Comparison of ENCODE assay signal across 12 cellular contexts in the genomic region with DNA sequence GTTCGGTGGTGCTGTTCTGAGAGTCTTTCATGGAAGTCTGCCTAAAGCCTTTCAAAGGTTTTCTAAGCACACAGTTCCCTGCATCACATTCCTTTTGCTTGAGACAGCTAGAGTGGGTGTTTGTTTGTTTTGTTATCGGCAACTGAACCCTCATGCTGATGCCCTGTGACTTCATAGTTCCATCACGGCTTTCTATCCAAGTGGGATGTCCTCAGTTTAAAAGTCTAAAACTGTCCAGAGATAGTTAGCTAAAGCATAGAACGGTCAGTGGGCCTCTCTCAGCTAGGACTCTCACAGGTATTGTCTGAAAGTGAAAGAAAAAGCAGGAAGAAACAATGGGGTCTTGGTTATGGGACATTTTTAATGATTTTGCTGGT.
DNase-seq lines count a peak whose midpoint lies in the region; ATAC-seq, FAIRE-seq and TF ChIP-seq lines count a peak whose summit lies in the region.
"Had no signal": no experiment of that assay in that cellular context is flagged by ENCODE, and none has a peak within 500 bp of the region (broad histone marks: within the 10 kb centered on the region; RNA-seq: fewer than 3 reads in every experiment).

No MANE protein-coding gene starts in this region.

- H3K4me2 ChIP-seq in GM12878 (ENCODE audit: control insufficient read depth, insufficient read depth): no peak overlapping the region

- H3K27me3 ChIP-seq in GM12878 (replicated peaks in 1 of 2; ENCODE audit: control insufficient read depth in 2 of 2, insufficient read depth in 2 of 2, low read length in 1 of 2): no peaks in the 10 kb centered on the region
- no peaks in the 10 kb centered on the region for H3K27me3 ChIP-seq in thyroid gland
- H3K27me3 ChIP-seq in testis: no peaks in the 10 kb centered on the region

- POLR2A ChIA-PET in GM12878 (lab: Charles Lee): no interaction called here

- H2AFZ ChIP-seq in GM12878 (ENCODE audit: control insufficient read depth, low read depth, low read length): no peak overlapping the region

- no peak overlapping the region for H3K27ac ChIP-seq in GM12878 (ENCODE audit: control insufficient read depth, insufficient read depth)
- H3K27ac ChIP-seq in thyroid gland: peak overlapping the region in 1 of 3 donors; percentile 34
- H3K27ac ChIP-seq in testis: no peak overlapping the region

- H3K4me1 ChIP-seq in GM12878 (ENCODE audit: control insufficient read depth, insufficient read depth, low read length) (no peaks in the 10 kb centered on the region), thyroid gland (peaks cover 9 to 18% of the 10 kb centered on the region in 2 donors), mucosa of descending colon (ENCODE audit: low read depth) (no peaks in the 10 kb centered on the region), testis (no peaks in the 10 kb centered on the region)

- CTCF ChIA-PET in GM12878 (lab: Yijun Ruan, JAX): no interaction called here

- SMC1A ChIA-PET in GM12878 (lab: Charles Lee; ENCODE audit: uncharacterized antibody, unreplicated experiment): interaction anchor here (0.8 to 0.9 kb wide), 2 partner anchors 19 to 59 kb away, joined by 3 read pairs; no protein-coding TSS in a partner anchor

- H3K9me3 ChIP-seq in GM12878 (replicated peaks; ENCODE audit: control insufficient read depth, insufficient read depth, low read length) (no peaks in the 10 kb centered on the region), thyroid gland (no peaks in the 10 kb centered on the region), mucosa of descending colon (no peaks in the 10 kb centered on the region), testis (no peaks in the 10 kb centered on the region)

- in situ Hi-C loops in GM12878 (cut with MboI): no loop called here

- intact Hi-C loops in GM12878 (cut with micrococcal nuclease; ENCODE audit: unreplicated experiment) (no loop called here), thyroid gland (cut with DNase I) (no loop called here), mucosa of descending colon (cut with DNase I, micrococcal nuclease) (no loop called here), testis (cut with DNase I; ENCODE audit: low total_unique reads) (no loop called here)

- BruUV-seq in GM12878 (replicated peaks; lab: Mats Ljungman, UMichigan): no TSS peak

- TF ChIP-seq CTCF in GM12878 (IDR thresholded peaks at IDR 0.05 in 2 of 3, conservative IDR thresholded peaks at IDR 0.05 in 1 of 3; ENCODE audit: control insufficient read depth in 2 of 3, extremely low read depth in 1 of 3, insufficient read depth in 1 of 3, low read depth in 3 of 3, low read length in 3 of 3) (no peak), thyroid gland (IDR thresholded peaks at IDR 0.05) (no peak), mucosa of descending colon (IDR thresholded peaks at IDR 0.05) (no peak), testis (IDR thresholded peaks at IDR 0.05) (no peak)

- no peak for TF ChIP-seq POLR2A in GM12878 (IDR thresholded peaks at IDR 0.05; ENCODE audit: low read depth, low read length)
- TF ChIP-seq POLR2A in thyroid gland (IDR thresholded peaks at IDR 0.05): no peak
- TF ChIP-seq POLR2A in testis (IDR thresholded peaks at IDR 0.05): no peak

- no peaks in the 10 kb centered on the region for H3K79me2 ChIP-seq in GM12878 (ENCODE audit: control insufficient read depth, insufficient read depth, low read length)

- DNase-seq in HS-5 (ENCODE audit: low read depth): peak; percentile 63
- DNase-seq in GM12878 (ENCODE audit: low read depth, low spot score): no peak
- DNase-seq in iris pigment epithelial cell (ENCODE audit: low read depth): peak; percentile 94
- peak; percentile 9 to 11 for DNase-seq in thyroid gland
- DNase-seq in mucosa of descending colon: no peak
- DNase-seq in SIG-M5 (lab: John Stamatoyannopoulos, UW): no peak
- DNase-seq in testis: no peak
- DNase-seq: activated CD8-positive, alpha-beta memory T cell treated with anti-CD3 and anti-CD28 coated beads, Interleukin-2, amount 50 U/mL, for 4 hours; dermis blood vessel endothelial cell; NCI-H2227 treated with DMSO at 0.1 percent for 48 hours; T-helper 1 cell had no signal

- H3K36me3 ChIP-seq in GM12878 (ENCODE audit: control insufficient read depth in 2 of 2, insufficient read depth in 2 of 2, low read length in 1 of 2) (no peaks in the 10 kb centered on the region), thyroid gland (no peaks in the 10 kb centered on the region), mucosa of descending colon (ENCODE audit: low read depth) (no peaks in the 10 kb centered on the region), testis (ENCODE audit: low read depth, missing control alignments) (no peaks in the 10 kb centered on the region)

- no peak for TF ChIP-seq EP300 in GM12878 (IDR thresholded peaks at IDR 0.05; ENCODE audit: borderline replicate concordance in 1 of 2, control insufficient read depth in 1 of 2, low read depth in 2 of 2, low read length in 2 of 2)

- ATAC-seq in GM12878 (no peak), HG02588 (IDR thresholded peaks at IDR 0.05; ENCODE audit: unreplicated experiment) (no peak), mucosa of descending colon (no peak)

- H4K20me1 ChIP-seq in GM12878 (ENCODE audit: control insufficient read depth, insufficient read depth): no peaks in the 10 kb centered on the region

- RAD21 ChIA-PET in GM12878 (lab: Charles Lee; ENCODE audit: unreplicated experiment): no interaction called here

- WGBS in GM12878 (ENCODE audit: insufficient coverage, insufficient replicate concordance, low lambda C conversion rate, missing lambda C conversion rate): 15% methylated on average over 4 of the region's 4 CpGs
- WGBS in thyroid gland, 2 donors: 32 to 38% methylated on average over 4 of the region's 4 CpGs
- WGBS in testis, 2 donors: 50 to 55% methylated on average over 4 of the region's 4 CpGs

- no peak overlapping the region for H3K9ac ChIP-seq in GM12878 (ENCODE audit: control insufficient read depth, insufficient read depth, low read length)

- H3K4me3 ChIP-seq in GM12878 (no peak overlapping the region), thyroid gland (replicated peaks in 1 of 3) (no peak overlapping the region), mucosa of descending colon (no peak overlapping the region), testis (no peak overlapping the region)

- peak; percentile 70 for FAIRE-seq in GM12878 (lab: Jason Lieb, UNC)

- TF ChIP-seq RAD21 in GM12878 (IDR thresholded peaks at IDR 0.05; ENCODE audit: insufficient read depth, low read depth, low read length): no peak

TF ChIP-seq in GM12878, 131 proteins besides CTCF, POLR2A, EP300 and RAD21:
- TF ChIP-seq TAF1 (IDR thresholded peaks at IDR 0.05; ENCODE audit: borderline replicate concordance, low read depth, low read length): no peak
- TF ChIP-seq ZNF274 (IDR thresholded peaks at IDR 0.05; ENCODE audit: insufficient read depth, insufficient read length): no peak
- TF ChIP-seq HDAC2 (IDR thresholded peaks at IDR 0.05): no peak

Comparison
In these comparisons a context has a peak if more than half of its experiments do, and no peak if none do; other contexts are left out.
1. DNase-seq: peak in HS-5 (single experiment), iris pigment epithelial cell (single experiment) and thyroid gland (2 of 2); none in GM12878 (single experiment), mucosa of descending colon (0 of 3), SIG-M5 (single experiment) and testis (single experiment).